Comparison of ENCODE assay signal across 8 cellular contexts in genomic region chr2:241217320-241218031, GRCh38.
DNase-seq lines count a peak whose midpoint lies in the region; TF ChIP-seq lines count a peak whose summit lies in the region.

No MANE protein-coding gene starts in this region.

- peaks cover 10% of the 10 kb centered on the region for H3K4me1 Mint-ChIP-seq in T-helper 2 cell treated with Interferon-gamma antibody and Interleukin-4, amounts not matched to agents 5 μg/mL and 100 μg/mL, for 36 hours (ENCODE audit: low read depth)

- TF ChIP-seq CTCF in HL-60 (IDR thresholded peaks at IDR 0.05; ENCODE audit: insufficient read depth, low read length), result no peak
- TF ChIP-seq CTCF in cardiac fibroblast (IDR thresholded peaks at IDR 0.05; ENCODE audit: low read depth, low read length), result peak; percentile 3

- peak; percentile 37 for DNase-seq in activated naive CD4-positive, alpha-beta T cell treated with Interleukin-2 at 50 U/mL for 16 hours
- DNase-seq in activated naive CD4-positive, alpha-beta T cell treated with anti-CD3 and anti-CD28 coated beads, Interleukin-2, amount 50 U/mL, for 16 hours, result no peak
- DNase-seq in HL-60 (ENCODE audit: low read depth in 1 of 2, low spot score in 1 of 2) (peak; percentile 34 to 41), cardiac fibroblast (ENCODE audit: low read depth in 2 of 2) (peak; percentile 67 to 72), retina (peak; percentile 90), DMS114 treated with DMSO at 0.1 percent for 48 hours (lab: John Stamatoyannopoulos, UW; ENCODE audit: unreplicated experiment) (no peak)
- peak; percentile 60 for DNase-seq in T-helper 2 cell treated with Interferon-gamma antibody and Interleukin-4, amounts not matched to agents 5 μg/mL and 100 μg/mL, for 36 hours (ENCODE audit: low spot score)

- H3K9me3 Mint-ChIP-seq in T-helper 2 cell treated with Interferon-gamma antibody and Interleukin-4, amounts not matched to agents 5 μg/mL and 100 μg/mL, for 36 hours, result no peaks in the 10 kb centered on the region

- peak overlapping the region; percentile 37 for H3K9ac ChIP-seq in iPS-15b (ENCODE audit: low read depth, low read length)

- H3K27ac ChIP-seq in HL-60 (replicated peaks), result no peak overlapping the region

- H3K27me3 Mint-ChIP-seq in T-helper 2 cell treated with Interferon-gamma antibody and Interleukin-4, amounts not matched to agents 5 μg/mL and 100 μg/mL, for 36 hours (ENCODE audit: low read depth), result peaks cover 26% of the 10 kb centered on the region

- peak overlapping the region; percentile 43 for H3K4me3 Mint-ChIP-seq in T-helper 2 cell treated with Interferon-gamma antibody and Interleukin-4, amounts not matched to agents 5 μg/mL and 100 μg/mL, for 36 hours

- no peaks in the 10 kb centered on the region for H3K9me3 ChIP-seq in iPS-15b (ENCODE audit: control insufficient read depth, insufficient read depth, low read length)

- H3K27ac Mint-ChIP-seq in T-helper 2 cell treated with Interferon-gamma antibody and Interleukin-4, amounts not matched to agents 5 μg/mL and 100 μg/mL, for 36 hours, result no peak overlapping the region

- H3K4me1 ChIP-seq in iPS-15b (ENCODE audit: control insufficient read depth, insufficient read depth, low read length), result no peaks in the 10 kb centered on the region

- peak overlapping the region; percentile 13; the same call in 1 of the 2 replicates for H3K4me3 ChIP-seq in HL-60 (replicated peaks; ENCODE audit: insufficient read depth, low read length)
- H3K4me3 ChIP-seq in cardiac fibroblast (replicated peaks in 1 of 2; ENCODE audit: low read depth in 2 of 2, low read length in 2 of 2), result peak overlapping the region; percentile 45 to 52
- peak overlapping the region; percentile 61 for H3K4me3 ChIP-seq in iPS-15b (ENCODE audit: low read depth, low read length)

- H3K27me3 ChIP-seq in HL-60 (ENCODE audit: insufficient read depth, poor library complexity, severe bottlenecking) (no peaks in the 10 kb centered on the region), iPS-15b (ENCODE audit: control insufficient read depth, insufficient read depth, low read length) (no peaks in the 10 kb centered on the region)

- H3K36me3 ChIP-seq in iPS-15b (ENCODE audit: control insufficient read depth, insufficient read depth, low read length), result no peaks in the 10 kb centered on the region

- no peaks in the 10 kb centered on the region for H3K36me3 Mint-ChIP-seq in T-helper 2 cell treated with Interferon-gamma antibody and Interleukin-4, amounts not matched to agents 5 μg/mL and 100 μg/mL, for 36 hours (ENCODE audit: low read depth)

Comparison
In these comparisons a context has a peak if more than half of its experiments do, and no peak if none do; other contexts are left out.
1. DNase-seq: peak in activated naive CD4-positive, alpha-beta T cell treated with Interleukin-2 at 50 U/mL for 16 hours (single experiment), HL-60 (2 of 2), T-helper 2 cell treated with Interferon-gamma antibody and Interleukin-4, amounts not matched to agents 5 μg/mL and 100 μg/mL, for 36 hours (single experiment), cardiac fibroblast (2 of 2) and retina (single experiment); none in activated naive CD4-positive, alpha-beta T cell treated with anti-CD3 and anti-CD28 coated beads, Interleukin-2, amount 50 U/mL, for 16 hours (single experiment) and DMS114 treated with DMSO at 0.1 percent for 48 hours (single experiment).
2. Peak in every context shown above with its lines, with median percentiles within 50 percentile points of each other: H3K4me3 ChIP-seq.